In genomic region chr7:129825554-129826267, GRCh38 we compare ENCODE assay signal across 8 cellular contexts.
DNase-seq lines count a peak whose midpoint lies in the region; ATAC-seq and TF ChIP-seq lines count a peak whose summit lies in the region.

No MANE protein-coding gene starts in this region.

- peak overlapping the region; percentile 47 to 50 (median 49) for H3K4me3 ChIP-seq in liver (ENCODE audit: low read depth in 1 of 3, low read length in 3 of 3)

- peak overlapping the region in 1 of 2 donors; percentile 47 for H3K9ac ChIP-seq in liver (ENCODE audit: low read depth in 1 of 2, low read length in 2 of 2)

- peak; percentile 66 to 76 for TF ChIP-seq RAD21 in liver (IDR thresholded peaks at IDR 0.05)

- no peak overlapping the region for H3K27ac ChIP-seq in liver (ENCODE audit: low read depth in 1 of 2, low read length in 2 of 2)

- 3% methylated on average over 58 of the region's 58 CpGs for WGBS in liver

- H3K9me3 ChIP-seq in liver (ENCODE audit: control insufficient read depth in 4 of 4, low read length in 3 of 4) = no peaks in the 10 kb centered on the region

- H3K4me1 ChIP-seq in liver (ENCODE audit: control insufficient read depth in 4 of 4, insufficient read depth in 4 of 4, low read length in 3 of 4) = peaks cover 0 to 19% (median 10%) of the 10 kb centered on the region in 4 donors

- ATAC-seq in GM18868 (IDR thresholded peaks at IDR 0.05; ENCODE audit: unreplicated experiment) = peak; percentile 69
- peak; percentile 61 for ATAC-seq in HG03103 (IDR thresholded peaks at IDR 0.05; ENCODE audit: low read depth, unreplicated experiment)

- no peaks in the 10 kb centered on the region for H3K27me3 ChIP-seq in liver (ENCODE audit: control insufficient read depth in 4 of 4, insufficient read depth in 4 of 4, low read length in 3 of 4)

- no peaks in the 10 kb centered on the region for H3K36me3 ChIP-seq in liver (ENCODE audit: control insufficient read depth in 4 of 4, insufficient read depth in 3 of 4, low read depth in 1 of 4, low read length in 3 of 4)

- peak; percentile 56 for TF ChIP-seq CTCF in liver (IDR thresholded peaks at IDR 0.05; ENCODE audit: low read depth, low read length, missing input control)

- DNase-seq in AG08396 (ENCODE audit: low spot score) (peak; percentile 90), NCI-H446 treated with DMSO at 0.1 percent for 48 hours (lab: John Stamatoyannopoulos, UW) (peak; percentile 25), dermis blood vessel endothelial cell (peak; percentile 82)
- DNase-seq in activated CD4-positive, alpha-beta T cell treated with anti-CD3 and anti-CD28 coated beads, Interleukin-2, amount 50 U/mL, for 1 hour = peak; percentile 91
- peak; percentile 93 for DNase-seq in stimulated activated CD4-positive, alpha-beta T cell treated with anti-CD3 and anti-CD28 coated beads, Interleukin-4, amount 100 ng/mL, for 1 hour

TF ChIP-seq in liver, 16 proteins besides CTCF, POLR2A, EP300 and RAD21:
- TF ChIP-seq SP1 (IDR thresholded peaks at IDR 0.05) = no peak
- no peak for TF ChIP-seq FOXA1 (IDR thresholded peaks at IDR 0.05)
- TF ChIP-seq HNF4A (conservative IDR thresholded peaks at IDR 0.05) = peak in 1 of 2 donors; percentile 21

Comparison
In these comparisons a context has a peak if more than half of its experiments do, and no peak if none do; other contexts are left out.
1. DNase-seq: peak in every context shown above with its lines; median percentile 93 in stimulated activated CD4-positive, alpha-beta T cell treated with anti-CD3 and anti-CD28 coated beads, Interleukin-4, amount 100 ng/mL, for 1 hour; 91 in activated CD4-positive, alpha-beta T cell treated with anti-CD3 and anti-CD28 coated beads, Interleukin-2, amount 50 U/mL, for 1 hour; 90 in AG08396; 82 in dermis blood vessel endothelial cell; 25 in NCI-H446 treated with DMSO at 0.1 percent for 48 hours.